In genomic region chr1:91553196-91553595, GRCh38 we compare ENCODE assay signal across 11 cellular contexts. TPM values are rescaled to one million over a fixed set of nuclear protein-coding genes. Genes with fewer than 3 reads are reported as not detected.
DNase-seq lines count a peak whose midpoint lies in the region; ATAC-seq and TF ChIP-seq lines count a peak whose summit lies in the region.
"Had no signal": no experiment of that assay in that cellular context is flagged by ENCODE, and none has a peak within 500 bp of the region (broad histone marks: within the 10 kb centered on the region; RNA-seq: fewer than 3 reads in every experiment).

No MANE protein-coding gene starts in this region.

- no peak overlapping the region for H2BK20ac ChIP-seq in IMR-90 (ENCODE audit: low read depth, low read length)

- WGBS in IMR-90 (ENCODE audit: extremely low coverage in 2 of 2, insufficient read length in 1 of 2), 2 experiments = 100% methylated on average over 1 of the region's 3 CpGs; no CpG with 5 or more reads in 1 of the 2 experiments

- POLR2A ChIA-PET in IMR-90 (lab: Charles Lee; ENCODE audit: unreplicated experiment) = interaction anchor here (0.6 kb wide), 1 partner anchor 1011 kb away, joined by 7 read pairs; no protein-coding TSS in a partner anchor

- no peak overlapping the region for H3K23ac ChIP-seq in IMR-90 (ENCODE audit: low read depth, low read length)

- no peak overlapping the region for H4K5ac ChIP-seq in IMR-90 (ENCODE audit: low read depth, low read length)

- BruUV-seq in IMR-90 (replicated peaks; lab: Mats Ljungman, UMichigan) = no TSS peak

- DNase-seq in AG08396 (ENCODE audit: low spot score) (peak; percentile 72), IMR-90 (peak; percentile 80), natural killer cell (no peak), G401 (ENCODE audit: low spot score) (no peak), NCI-H2107 (lab: John Stamatoyannopoulos, UW) (no peak), NCI-H774 (lab: John Stamatoyannopoulos, UW) (no peak), HPDE6-E6E7 (ENCODE audit: extremely low spot score) (no peak)
- DNase-seq in effector memory CD8-positive, alpha-beta T cell = no peak
- DNase-seq: NCI-H2029 treated with DMSO at 0.1 percent for 48 hours had no signal

- peaks cover 16% of the 10 kb centered on the region for H3K4me1 ChIP-seq in IMR-90 (ENCODE audit: control insufficient read depth, insufficient read depth, low read length)

- H3K79me1 ChIP-seq in IMR-90 (ENCODE audit: low read depth in 1 of 2, low read length in 2 of 2) = no peaks in the 10 kb centered on the region

- H4K20me1 ChIP-seq in IMR-90 (ENCODE audit: insufficient read depth, low read length) = no peaks in the 10 kb centered on the region

- TF ChIP-seq CTCF in IMR-90 (conservative IDR thresholded peaks at IDR 0.05; ENCODE audit: low read depth, low read length) (no peak), natural killer cell (IDR thresholded peaks at IDR 0.05) (no peak)

- no peak overlapping the region for H3K4me2 ChIP-seq in IMR-90 (ENCODE audit: low read depth, low read length)

- TF ChIP-seq POLR2A in IMR-90 (IDR thresholded peaks at IDR 0.05; ENCODE audit: low read depth, low read length) = no peak

- dilution Hi-C loops in IMR-90 (cut with HindIII; ENCODE audit: low sequenced_read_pairs, unreplicated experiment) = no loop called here

- 0 out of 2 replicates have a peak overlapping the region, but pooled peaks have one; percentile 5 for H3K18ac ChIP-seq in IMR-90 (ENCODE audit: low read depth, low read length)

- TF ChIP-seq RAD21 in IMR-90 (IDR thresholded peaks at IDR 0.05; ENCODE audit: low read length) = no peak

- H3K56ac ChIP-seq in IMR-90 (ENCODE audit: extremely low read depth, insufficient read depth, low read length) = no peak overlapping the region

- no peaks in the 10 kb centered on the region for H3K27me3 Mint-ChIP-seq in effector memory CD8-positive, alpha-beta T cell
- no peaks in the 10 kb centered on the region for H3K27me3 Mint-ChIP-seq in natural killer cell (ENCODE audit: low read depth in 2 of 2)

- H3K4me1 Mint-ChIP-seq in effector memory CD8-positive, alpha-beta T cell (ENCODE audit: low read depth in 2 of 2) = peaks cover 70 to 89% of the 10 kb centered on the region in 2 donors
- peaks cover 97 to 100% of the 10 kb centered on the region in 2 donors for H3K4me1 Mint-ChIP-seq in natural killer cell

- no peaks in the 10 kb centered on the region; the same call in 1 of the 2 replicates for H3K27me3 ChIP-seq in IMR-90 (ENCODE audit: control insufficient read depth, insufficient read depth, low read length)

- H3K36me3 Mint-ChIP-seq in effector memory CD8-positive, alpha-beta T cell (ENCODE audit: insufficient read depth) = peaks cover 14% of the 10 kb centered on the region
- no peaks in the 10 kb centered on the region for H3K36me3 Mint-ChIP-seq in natural killer cell

- H2AK5ac ChIP-seq in IMR-90 (ENCODE audit: low read depth, low read length) = no peak overlapping the region

- H3K9me3 Mint-ChIP-seq in effector memory CD8-positive, alpha-beta T cell = peaks cover 0 to 7% of the 10 kb centered on the region in 2 donors
- H3K9me3 Mint-ChIP-seq in natural killer cell = no peaks in the 10 kb centered on the region

- H2BK15ac ChIP-seq in IMR-90 (ENCODE audit: low read depth, low read length) = 0 out of 3 replicates have a peak overlapping the region, but pooled peaks have one; percentile 19

- no peak overlapping the region for H2AK9ac ChIP-seq in IMR-90 (replicated peaks; ENCODE audit: low read depth, low read length, poor library complexity)

- no peak overlapping the region for H2BK5ac ChIP-seq in IMR-90 (ENCODE audit: low read depth, low read length, poor library complexity, severe bottlenecking)

- H3K4ac ChIP-seq in IMR-90 (ENCODE audit: low read depth, low read length) = peak overlapping the region; percentile 45; the same call in 1 of the 2 replicates

- H3K36me3 ChIP-seq in IMR-90 (ENCODE audit: control insufficient read depth, insufficient read depth, low read length) = no peaks in the 10 kb centered on the region

- H3K27ac ChIP-seq in IMR-90 (ENCODE audit: insufficient read depth, low read length) = no peak overlapping the region

- intact Hi-C loops in IMR-90 (cut with micrococcal nuclease) (no loop called here), natural killer cell (cut with micrococcal nuclease) (loop anchor here (5.0 to 10.0 kb wide), 3 partner anchors 132 to 764 kb away; no protein-coding TSS in a partner anchor)

- 0 out of 2 replicates have a peak overlapping the region, but pooled peaks have one; percentile 17 for H4K91ac ChIP-seq in IMR-90 (ENCODE audit: insufficient read depth, low read depth, low read length)

- in situ Hi-C loops in IMR-90 (cut with MboI; ENCODE audit: low sequenced_read_pairs) = no loop called here
- in situ Hi-C loops in G401 (cut with HindIII; ENCODE audit: low sequenced_read_pairs) = no loop called here

- H3K4me3 ChIP-seq in IMR-90 (ENCODE audit: insufficient read depth, low read depth, low read length) = no peak overlapping the region

- peaks cover 20% of the 10 kb centered on the region for H3K9me1 ChIP-seq in IMR-90 (ENCODE audit: insufficient read depth, low read length)

- H2AFZ ChIP-seq in IMR-90 (replicated peaks; ENCODE audit: low read length, poor library complexity) = peak overlapping the region; percentile 48

- peak overlapping the region; percentile 33 to 46 for H3K4me3 Mint-ChIP-seq in effector memory CD8-positive, alpha-beta T cell
- H3K4me3 Mint-ChIP-seq in natural killer cell = peak overlapping the region; percentile 36

- no peak overlapping the region for H3K9ac ChIP-seq in IMR-90 (ENCODE audit: low read depth, low read length)

- peak overlapping the region; percentile 4; the same call in 1 of the 2 replicates for H2BK120ac ChIP-seq in IMR-90 (ENCODE audit: low read depth, low read length)

- CTCF ChIA-PET in IMR-90 (lab: Yijun Ruan, JAX) = interaction anchor here (0.6 to 1.1 kb wide), 2 partner anchors 277 to 651 kb away, joined by 3 to 5 read pairs; no protein-coding TSS in a partner anchor

- no peak overlapping the region for H4K8ac ChIP-seq in IMR-90 (ENCODE audit: low read depth in 2 of 2, low read length in 2 of 2)

- H3K9me3 ChIP-seq in IMR-90 (ENCODE audit: control insufficient read depth, insufficient read depth, low read length) = no peaks in the 10 kb centered on the region

- peak overlapping the region; percentile 92 to 97 for H3K27ac Mint-ChIP-seq in effector memory CD8-positive, alpha-beta T cell
- peak overlapping the region; percentile 83 to 99 for H3K27ac Mint-ChIP-seq in natural killer cell

- 0 out of 2 replicates have a peak overlapping the region, but pooled peaks have one; percentile 10 for H3K14ac ChIP-seq in IMR-90 (replicated peaks; ENCODE audit: low read depth, low read length)

- ATAC-seq in IMR-90 (ENCODE audit: low read depth) (peak; percentile 61), natural killer cell (no peak)
- no peak for ATAC-seq in effector memory CD8-positive, alpha-beta T cell (replicated peaks)
- ATAC-seq: activated CD4-positive, CD25-positive, alpha-beta regulatory T cell treated with anti-CD3 and anti-CD28 coated beads, Interleukin-2, amount 50 U/mL, for 24 hours; activated naive CD4-positive, alpha-beta T cell treated with anti-CD3 and anti-CD28 coated beads, Interleukin-2, amount 50 U/mL, for 72 hours had no signal

TF ChIP-seq in IMR-90, 13 proteins besides CTCF, POLR2A, EP300 and RAD21:
- TF ChIP-seq SMC3 (IDR thresholded peaks at IDR 0.05; ENCODE audit: low read depth, low read length) (no peak), CHD1 (IDR thresholded peaks at IDR 0.05; ENCODE audit: low read depth, low read length) (no peak), MAZ (IDR thresholded peaks at IDR 0.05; ENCODE audit: borderline replicate concordance, low read depth, low read length) (peak; percentile 60; the same call in 1 of the 2 replicates), CEBPB (IDR thresholded peaks at IDR 0.05; ENCODE audit: low read depth, low read length) (peak; percentile 91), FOS (IDR thresholded peaks at IDR 0.05; ENCODE audit: low read depth, low read length) (peak; percentile 69), MAFK (IDR thresholded peaks at IDR 0.05; ENCODE audit: low read depth, low read length) (no peak)
TF ChIP-seq in IMR-90: peak in this region for 3.

RNA-seq across cellular contexts. Expression of gene CDC7, which starts 52.5 kb away (rescaled TPM):
- total RNA-seq in IMR-90 (2012; rRNA removed) (4.7 and 6.9 TPM in 2 replicates), natural killer cell (10 to 100 TPM in 1 of 3 donors, 1 to 10 TPM in 2; 7.2 to 11.4 (median 7.9) TPM)
- 3.4 and 4.3 TPM in 2 replicates for polyA plus RNA-seq in IMR-90 (2012; rRNA removed)
- 0.21 and 0.56 TPM in 2 replicates for polyA plus RNA-seq in IMR-90 (2012; cell fraction: cytosol; rRNA removed)
- 0.67 and 4.7 TPM in 2 replicates for polyA plus RNA-seq in IMR-90 (2012; cell fraction: nucleus; rRNA removed; ENCODE audit: low replicate concordance)
- 31.4 and 40.8 TPM in 2 replicates for total RNA-seq in G401 (2014; rRNA removed; shearing (Covaris generic))

Comparison
In these comparisons a context has a peak if more than half of its experiments do, and no peak if none do; other contexts are left out.
1. DNase-seq: peak in AG08396 (single experiment) and IMR-90 (single experiment); none in effector memory CD8-positive, alpha-beta T cell (0 of 3), natural killer cell (single experiment), G401 (single experiment), NCI-H2107 (single experiment), NCI-H774 (single experiment) and HPDE6-E6E7 (single experiment).